1 cellular context compared by ENCODE assay signal in genomic region chr1:20076695-20077461, GRCh38.
TF ChIP-seq lines count a peak whose summit lies in the region.

No MANE protein-coding gene starts in this region.

TF ChIP-seq in GM12878, 131 proteins besides CTCF, POLR2A, EP300 and RAD21:
- TF ChIP-seq MTA3 (IDR thresholded peaks at IDR 0.05; ENCODE audit: borderline replicate concordance, low read length) = no peak
- no peak for TF ChIP-seq NBN (IDR thresholded peaks at IDR 0.05)
- TF ChIP-seq, protein P1, sequence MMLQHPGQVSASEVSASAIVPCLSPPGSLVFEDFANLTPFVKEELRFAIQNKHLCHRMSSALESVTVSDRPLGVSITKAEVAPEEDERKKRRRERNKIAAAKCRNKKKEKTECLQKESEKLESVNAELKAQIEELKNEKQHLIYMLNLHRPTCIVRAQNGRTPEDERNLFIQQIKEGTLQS (IDR thresholded peaks at IDR 0.05; ENCODE audit: borderline replicate concordance, extremely low read depth, low read depth, low read length) = no peak
- no peak for TF ChIP-seq STAT1 (conservative IDR thresholded peaks at IDR 0.05)
- 0 out of 2 replicates have a peak, but pooled peaks have one; percentile 34 for TF ChIP-seq BMI1 (IDR thresholded peaks at IDR 0.05; ENCODE audit: borderline replicate concordance)
- TF ChIP-seq GABPA (IDR thresholded peaks at IDR 0.05; ENCODE audit: low read depth) = no peak
- TF ChIP-seq RBBP5 (conservative IDR thresholded peaks at IDR 0.05) = no peak
- TF ChIP-seq EZH2 (IDR thresholded peaks at IDR 0.05; ENCODE audit: borderline replicate concordance, control insufficient read depth, low read depth, low read length) = no peak
- no peak for TF ChIP-seq PML (IDR thresholded peaks at IDR 0.05; ENCODE audit: low read length)
- no peak for TF ChIP-seq ZBTB40 (IDR thresholded peaks at IDR 0.05; ENCODE audit: borderline replicate concordance)
- peak; percentile 24; the same call in 1 of the 2 replicates for TF ChIP-seq DPF2 (IDR thresholded peaks at IDR 0.05)
- TF ChIP-seq POU2F2 (IDR thresholded peaks at IDR 0.05; ENCODE audit: borderline replicate concordance, low read depth, low read length) = no peak
- TF ChIP-seq EGR1 (IDR thresholded peaks at IDR 0.05; ENCODE audit: borderline replicate concordance in 1 of 2, low read depth in 2 of 2, low read length in 2 of 2) = no peak
- no peak for TF ChIP-seq ZNF384 (IDR thresholded peaks at IDR 0.05; ENCODE audit: borderline replicate concordance, low read depth, low read length)
- no peak for TF ChIP-seq ZNF592 (IDR thresholded peaks at IDR 0.05)
- TF ChIP-seq SIN3A (IDR thresholded peaks at IDR 0.05; ENCODE audit: low read depth, low read length) = no peak
- TF ChIP-seq HDAC2 (IDR thresholded peaks at IDR 0.05) = no peak
- no peak for TF ChIP-seq HSF1 (IDR thresholded peaks at IDR 0.05; ENCODE audit: low read depth, low read length)
- TF ChIP-seq CBX3 (IDR thresholded peaks at IDR 0.05; ENCODE audit: borderline replicate concordance, low read depth) = no peak
- TF ChIP-seq SPI1 (IDR thresholded peaks at IDR 0.05; ENCODE audit: borderline replicate concordance, insufficient read depth, low read depth, low read length) = peak; percentile 60; the same call in 1 of the 2 replicates
- TF ChIP-seq EED (IDR thresholded peaks at IDR 0.05; ENCODE audit: low read depth) = no peak
- TF ChIP-seq, protein P2, sequence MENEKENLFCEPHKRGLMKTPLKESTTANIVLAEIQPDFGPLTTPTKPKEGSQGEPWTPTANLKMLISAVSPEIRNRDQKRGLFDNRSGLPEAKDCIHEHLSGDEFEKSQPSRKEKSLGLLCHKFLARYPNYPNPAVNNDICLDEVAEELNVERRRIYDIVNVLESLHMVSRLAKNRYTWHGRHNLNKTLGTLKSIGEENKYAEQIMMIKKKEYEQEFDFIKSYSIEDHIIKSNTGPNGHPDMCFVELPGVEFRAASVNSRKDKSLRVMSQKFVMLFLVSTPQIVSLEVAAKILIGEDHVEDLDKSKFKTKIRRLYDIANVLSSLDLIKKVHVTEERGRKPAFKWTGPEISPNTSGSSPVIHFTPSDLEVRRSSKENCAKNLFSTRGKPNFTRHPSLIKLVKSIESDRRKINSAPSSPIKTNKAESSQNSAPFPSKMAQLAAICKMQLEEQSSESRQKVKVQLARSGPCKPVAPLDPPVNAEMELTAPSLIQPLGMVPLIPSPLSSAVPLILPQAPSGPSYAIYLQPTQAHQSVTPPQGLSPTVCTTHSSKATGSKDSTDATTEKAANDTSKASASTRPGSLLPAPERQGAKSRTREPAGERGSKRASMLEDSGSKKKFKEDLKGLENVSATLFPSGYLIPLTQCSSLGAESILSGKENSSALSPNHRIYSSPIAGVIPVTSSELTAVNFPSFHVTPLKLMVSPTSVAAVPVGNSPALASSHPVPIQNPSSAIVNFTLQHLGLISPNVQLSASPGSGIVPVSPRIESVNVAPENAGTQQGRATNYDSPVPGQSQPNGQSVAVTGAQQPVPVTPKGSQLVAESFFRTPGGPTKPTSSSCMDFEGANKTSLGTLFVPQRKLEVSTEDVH (IDR thresholded peaks at IDR 0.05; ENCODE audit: low read depth, partially characterized antibody) = no peak
- TF ChIP-seq, protein P3, sequence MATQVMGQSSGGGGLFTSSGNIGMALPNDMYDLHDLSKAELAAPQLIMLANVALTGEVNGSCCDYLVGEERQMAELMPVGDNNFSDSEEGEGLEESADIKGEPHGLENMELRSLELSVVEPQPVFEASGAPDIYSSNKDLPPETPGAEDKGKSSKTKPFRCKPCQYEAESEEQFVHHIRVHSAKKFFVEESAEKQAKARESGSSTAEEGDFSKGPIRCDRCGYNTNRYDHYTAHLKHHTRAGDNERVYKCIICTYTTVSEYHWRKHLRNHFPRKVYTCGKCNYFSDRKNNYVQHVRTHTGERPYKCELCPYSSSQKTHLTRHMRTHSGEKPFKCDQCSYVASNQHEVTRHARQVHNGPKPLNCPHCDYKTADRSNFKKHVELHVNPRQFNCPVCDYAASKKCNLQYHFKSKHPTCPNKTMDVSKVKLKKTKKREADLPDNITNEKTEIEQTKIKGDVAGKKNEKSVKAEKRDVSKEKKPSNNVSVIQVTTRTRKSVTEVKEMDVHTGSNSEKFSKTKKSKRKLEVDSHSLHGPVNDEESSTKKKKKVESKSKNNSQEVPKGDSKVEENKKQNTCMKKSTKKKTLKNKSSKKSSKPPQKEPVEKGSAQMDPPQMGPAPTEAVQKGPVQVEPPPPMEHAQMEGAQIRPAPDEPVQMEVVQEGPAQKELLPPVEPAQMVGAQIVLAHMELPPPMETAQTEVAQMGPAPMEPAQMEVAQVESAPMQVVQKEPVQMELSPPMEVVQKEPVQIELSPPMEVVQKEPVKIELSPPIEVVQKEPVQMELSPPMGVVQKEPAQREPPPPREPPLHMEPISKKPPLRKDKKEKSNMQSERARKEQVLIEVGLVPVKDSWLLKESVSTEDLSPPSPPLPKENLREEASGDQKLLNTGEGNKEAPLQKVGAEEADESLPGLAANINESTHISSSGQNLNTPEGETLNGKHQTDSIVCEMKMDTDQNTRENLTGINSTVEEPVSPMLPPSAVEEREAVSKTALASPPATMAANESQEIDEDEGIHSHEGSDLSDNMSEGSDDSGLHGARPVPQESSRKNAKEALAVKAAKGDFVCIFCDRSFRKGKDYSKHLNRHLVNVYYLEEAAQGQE (IDR thresholded peaks at IDR 0.05; ENCODE audit: low read depth, low read length) = no peak
- TF ChIP-seq NR2F1 (conservative IDR thresholded peaks at IDR 0.05) = no peak
- TF ChIP-seq, protein P4, sequence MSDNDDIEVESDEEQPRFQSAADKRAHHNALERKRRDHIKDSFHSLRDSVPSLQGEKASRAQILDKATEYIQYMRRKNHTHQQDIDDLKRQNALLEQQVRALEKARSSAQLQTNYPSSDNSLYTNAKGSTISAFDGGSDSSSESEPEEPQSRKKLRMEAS (IDR thresholded peaks at IDR 0.05; ENCODE audit: low read depth, low read length) = no peak
- TF ChIP-seq RELA (IDR thresholded peaks at IDR 0.05; ENCODE audit: borderline replicate concordance, partially characterized antibody) = no peak
- no peak for TF ChIP-seq SP1 (IDR thresholded peaks at IDR 0.05; ENCODE audit: low read depth, low read length)
- TF ChIP-seq NRF1 (conservative IDR thresholded peaks at IDR 0.05; ENCODE audit: low read depth, low read length) = no peak
- no peak for TF ChIP-seq SMAD5 (IDR thresholded peaks at IDR 0.05; ENCODE audit: low read depth)
- no peak for TF ChIP-seq MEF2B (IDR thresholded peaks at IDR 0.05; ENCODE audit: partially characterized antibody, poor library complexity, severe bottlenecking)
- no peak for TF ChIP-seq ZNF24 (IDR thresholded peaks at IDR 0.05)
- 0 out of 2 replicates have a peak, but pooled peaks have one; percentile 13 for TF ChIP-seq IKZF1 (conservative IDR thresholded peaks at IDR 0.05)
- TF ChIP-seq ZBED1 (IDR thresholded peaks at IDR 0.05; ENCODE audit: borderline replicate concordance) = no peak
- TF ChIP-seq ZNF622 (IDR thresholded peaks at IDR 0.05) = no peak
TF ChIP-seq in GM12878: peak in this region for 4.
